11 cellular contexts compared by ENCODE assay signal in the genomic region with DNA sequence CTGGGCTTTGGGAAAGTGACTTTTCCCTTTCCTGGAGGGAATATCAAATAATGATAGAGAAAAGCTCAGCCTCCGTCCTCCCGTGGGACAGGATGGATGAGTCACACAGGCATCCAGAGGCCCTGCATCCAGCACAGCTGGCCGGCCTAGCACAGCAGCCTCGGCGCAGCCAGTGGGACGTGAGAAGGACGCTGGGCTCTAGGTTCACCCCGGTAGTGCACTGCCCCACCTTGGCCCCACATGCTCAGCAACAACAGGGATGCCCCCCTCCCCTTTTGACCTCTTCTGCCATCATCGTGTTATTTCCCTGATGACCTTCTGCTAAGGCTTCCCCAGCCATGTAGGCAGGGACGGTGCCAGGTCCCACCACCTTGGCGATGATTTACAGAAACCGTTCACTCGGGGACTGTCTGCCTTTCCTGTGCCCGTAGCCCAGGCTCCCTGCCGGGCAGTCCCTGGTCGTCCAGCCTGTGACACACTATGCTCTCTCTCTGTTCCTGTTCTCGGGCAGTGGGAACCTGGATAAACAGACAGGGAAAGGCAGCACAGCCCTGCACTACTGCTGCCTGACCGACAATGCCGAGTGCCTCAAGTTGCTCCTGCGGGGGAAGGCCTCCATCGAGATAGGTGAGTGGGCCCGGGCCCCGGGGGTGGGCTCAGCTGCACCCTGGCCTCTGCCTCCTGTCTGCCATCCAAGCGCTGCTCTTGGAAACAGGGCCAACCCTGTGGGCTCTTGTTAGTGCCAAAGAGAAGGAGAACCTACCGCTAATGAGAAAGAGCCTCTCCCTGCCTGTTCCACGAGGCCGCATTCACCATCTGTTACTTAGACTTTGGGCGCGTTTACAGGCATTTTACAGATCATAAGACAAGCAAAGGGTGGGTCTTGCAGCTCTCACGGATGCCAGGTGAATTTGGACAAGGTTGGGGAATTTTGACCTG. TPM values are rescaled to one million over a fixed set of nuclear protein-coding genes. Genes with fewer than 3 reads are reported as not detected.
DNase-seq lines count a peak whose midpoint lies in the region; ATAC-seq and TF ChIP-seq lines count a peak whose summit lies in the region.
"Had no signal": no experiment of that assay in that cellular context is flagged by ENCODE, and none has a peak within 500 bp of the region (broad histone marks: within the 10 kb centered on the region; RNA-seq: fewer than 3 reads in every experiment).

No MANE protein-coding gene starts in this region.

- H3K4me1 ChIP-seq in body of pancreas (no peaks in the 10 kb centered on the region), right cardiac atrium (ENCODE audit: control insufficient read depth, insufficient read depth, low read length) (peaks cover 3% of the 10 kb centered on the region), testis (no peaks in the 10 kb centered on the region), spleen (no peaks in the 10 kb centered on the region)

- 86 to 88% methylated on average over 27 to 30 of the region's 30 CpGs for WGBS in body of pancreas, 2 donors
- 63% methylated on average over 30 of the region's 30 CpGs for WGBS in right cardiac atrium
- 78 to 79% methylated on average over 30 of the region's 30 CpGs for WGBS in testis, 2 donors
- 83 to 90% (median 87%) methylated on average over 30 of the region's 30 CpGs for WGBS in spleen, 5 donors

- H3K27ac ChIP-seq in body of pancreas = peak overlapping the region in 1 of 4 donors; percentile 29
- H3K27ac ChIP-seq in right cardiac atrium (ENCODE audit: low read length) = peak overlapping the region; percentile 58
- H3K27ac ChIP-seq in testis = no peak overlapping the region
- no peak overlapping the region for H3K27ac ChIP-seq in spleen

- intact Hi-C loops in body of pancreas (cut with DNase I) (no loop called here), right cardiac atrium (cut with DNase I) (no loop called here), testis (cut with DNase I; ENCODE audit: low total_unique reads) (no loop called here), spleen (cut with DNase I; ENCODE audit: low total_unique reads) (no loop called here)

- H3K4me3 ChIP-seq in body of pancreas (no peak overlapping the region), right cardiac atrium (ENCODE audit: low read length) (no peak overlapping the region), testis (no peak overlapping the region), spleen (no peak overlapping the region)

- DNase-seq in HK-2 (ENCODE audit: unreplicated experiment) (peak; percentile 57), body of pancreas (peak; percentile 28 to 49 (median 34)), right cardiac atrium (peak; percentile 89 to 91 (median 91)), testis (peak; percentile 31), spleen (no peak), NCI-H2196 treated with DMSO at 0.1 percent for 48 hours (lab: John Stamatoyannopoulos, UW; ENCODE audit: unreplicated experiment) (no peak), ecto neural progenitor cell (ENCODE audit: low spot score) (no peak)
- DNase-seq in activated CD8-positive, alpha-beta memory T cell treated with anti-CD3 and anti-CD28 coated beads, Interleukin-2, amount 50 U/mL, for 48 hours = no peak
- DNase-seq: activated CD8-positive, alpha-beta memory T cell treated with anti-CD3 and anti-CD28 coated beads, Interleukin-2, amount 10 ng/mL, durations not matched to agents 7 days and 5 days; NCI-H2081 treated with DMSO at 0.1 percent for 48 hours; stimulated activated naive CD4-positive, alpha-beta T cell treated with Interleukin-2 at 50 U/mL for 16 hours had no signal

- no peak for TF ChIP-seq CTCF in body of pancreas (IDR thresholded peaks at IDR 0.05)
- no peak for TF ChIP-seq CTCF in testis (IDR thresholded peaks at IDR 0.05)
- no peak for TF ChIP-seq CTCF in spleen (IDR thresholded peaks at IDR 0.05 in 8 of 11, conservative IDR thresholded peaks at IDR 0.05 in 3 of 11)

- ATAC-seq in body of pancreas (peak; percentile 66), right cardiac atrium (peak; percentile 75 to 91)
- ATAC-seq: activated CD8-positive, alpha-beta memory T cell treated with anti-CD3 and anti-CD28 coated beads, Interleukin-2, amount 10 ng/mL, durations not matched to agents 7 days and 5 days had no signal

- H3K9me3 ChIP-seq in body of pancreas (no peaks in the 10 kb centered on the region), right cardiac atrium (ENCODE audit: control insufficient read depth, low read length) (no peaks in the 10 kb centered on the region), testis (no peaks in the 10 kb centered on the region), spleen (no peaks in the 10 kb centered on the region)

- H3K27me3 ChIP-seq in body of pancreas = no peaks in the 10 kb centered on the region
- no peaks in the 10 kb centered on the region for H3K27me3 ChIP-seq in right cardiac atrium (ENCODE audit: control insufficient read depth, insufficient read depth)
- no peaks in the 10 kb centered on the region for H3K27me3 ChIP-seq in testis
- peaks cover 0 to 15% (median 0%) of the 10 kb centered on the region in 7 donors for H3K27me3 ChIP-seq in spleen (replicated peaks in 1 of 7)

- TF ChIP-seq POLR2A in body of pancreas (IDR thresholded peaks at IDR 0.05) (no peak), testis (IDR thresholded peaks at IDR 0.05) (no peak), spleen (IDR thresholded peaks at IDR 0.05) (no peak)

- H3K36me3 ChIP-seq in body of pancreas (replicated peaks in 1 of 2; ENCODE audit: insufficient read depth in 1 of 2, low read depth in 2 of 2) (peaks cover 0 to 4% of the 10 kb centered on the region in 2 donors), testis (ENCODE audit: low read depth, missing control alignments) (no peaks in the 10 kb centered on the region), spleen (no peaks in the 10 kb centered on the region)

RNA-seq across cellular contexts. Expression of gene ITGB1BP1, which starts 44.6 kb away (rescaled TPM):
- total RNA-seq in body of pancreas = 10 to 100 TPM; 16.6 to 28.3 TPM
- total RNA-seq in right cardiac atrium = 100 to 1,000 TPM in 1 of 4 donors, 10 to 100 TPM in 3; 80.5 to 137 (median 84.2) TPM
- polyA plus RNA-seq in right cardiac atrium = 126 TPM
- 10 to 100 TPM; 31.3 to 38.1 TPM for total RNA-seq in testis
- polyA plus RNA-seq in testis (ENCODE audit: insufficient read depth, low read depth, low replicate concordance) = 45.6 TPM
- 10 to 100 TPM; 24.0 to 54.9 (median 51.0) TPM for total RNA-seq in spleen
- polyA plus RNA-seq in spleen = 10 to 100 TPM; 66.7 to 79.4 (median 76.0) TPM

RNA-seq across cellular contexts. Expression of gene CPSF3, which starts 44.8 kb away (rescaled TPM):
- total RNA-seq in body of pancreas = 10 to 100 TPM; 11.2 to 84.0 TPM
- total RNA-seq in right cardiac atrium = 10 to 100 TPM; 14.1 to 19.7 (median 16.1) TPM
- polyA plus RNA-seq in right cardiac atrium = 13.1 TPM
- total RNA-seq in testis = 10 to 100 TPM; 54.4 to 72.3 TPM
- 112 TPM for polyA plus RNA-seq in testis (ENCODE audit: insufficient read depth, low read depth, low replicate concordance)
- 10 to 100 TPM; 21.5 to 35.8 (median 28.2) TPM for total RNA-seq in spleen
- polyA plus RNA-seq in spleen = 10 to 100 TPM; 18.9 to 24.0 (median 19.1) TPM

Comparison
In these comparisons a context has a peak if more than half of its experiments do, and no peak if none do; other contexts are left out.
1. DNase-seq: peak in HK-2 (single experiment), body of pancreas (4 of 4), right cardiac atrium (3 of 3) and testis (single experiment); none in spleen (single experiment), NCI-H2196 treated with DMSO at 0.1 percent for 48 hours (single experiment), activated CD8-positive, alpha-beta memory T cell treated with anti-CD3 and anti-CD28 coated beads, Interleukin-2, amount 50 U/mL, for 48 hours (single experiment) and ecto neural progenitor cell (single experiment).